ENCODE assay signal across 10 cellular contexts in the genomic region with DNA sequence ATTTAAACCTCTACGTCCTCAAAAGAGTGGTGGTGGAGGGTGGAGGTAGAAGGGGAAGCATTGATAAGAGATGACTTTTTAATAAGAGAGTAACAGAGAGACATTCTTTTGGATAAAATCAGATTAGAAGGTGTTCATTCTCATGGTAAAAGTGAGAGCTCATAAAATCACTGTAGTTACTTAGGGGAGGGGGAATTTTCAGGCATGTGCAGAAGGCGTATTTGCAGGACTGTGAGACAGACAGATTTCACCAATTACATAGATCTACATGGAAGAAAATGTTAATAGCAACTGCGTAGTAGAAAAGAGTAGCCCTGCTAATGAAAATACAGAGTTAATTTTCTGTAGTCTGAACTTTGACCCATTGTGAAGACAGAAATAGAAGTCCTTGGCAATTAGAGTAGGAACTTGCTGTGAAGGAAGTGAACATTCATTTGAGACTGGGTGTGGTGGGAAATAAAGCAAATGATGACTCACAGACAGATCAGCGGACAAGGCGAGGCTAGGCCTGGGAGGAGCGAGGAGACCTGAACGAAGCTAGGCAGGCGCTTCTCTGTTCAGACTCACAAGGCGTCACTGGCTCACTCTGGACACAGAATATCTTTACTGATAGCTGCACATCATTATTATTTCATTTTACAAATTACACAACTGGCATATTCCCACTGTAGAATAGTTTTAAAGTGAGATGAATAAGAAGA. TPM values are rescaled to one million over a fixed set of nuclear protein-coding genes. Genes with fewer than 3 reads are reported as not detected.
DNase-seq lines count a peak whose midpoint lies in the region; ATAC-seq and TF ChIP-seq lines count a peak whose summit lies in the region.
"Had no signal": no experiment of that assay in that cellular context is flagged by ENCODE, and none has a peak within 500 bp of the region (broad histone marks: within the 10 kb centered on the region; RNA-seq: fewer than 3 reads in every experiment).

No MANE protein-coding gene starts in this region.

- H3K36me3 ChIP-seq in BLaER1 treated with 17β-estradiol and CSF1 and Interleukin-3, amounts not matched to agents 10 nM and 100 nM: no peaks in the 10 kb centered on the region
- H3K36me3 ChIP-seq: thyroid gland had no signal

- H4K20me1 ChIP-seq in BLaER1 treated with 17β-estradiol and CSF1 and Interleukin-3, amounts not matched to agents 10 nM and 100 nM: no peaks in the 10 kb centered on the region

- peaks cover 1% of the 10 kb centered on the region for H3K36me3 Mint-ChIP-seq in activated CD8-positive, alpha-beta T cell treated with anti-CD3 and anti-CD28 coated beads for 36 hours (ENCODE audit: low read depth)

- peak overlapping the region; percentile 60 for H3K27ac Mint-ChIP-seq in activated CD8-positive, alpha-beta T cell treated with anti-CD3 and anti-CD28 coated beads for 36 hours

- no peaks in the 10 kb centered on the region for H3K9me3 Mint-ChIP-seq in activated CD8-positive, alpha-beta T cell treated with anti-CD3 and anti-CD28 coated beads for 36 hours
- H3K9me3 Mint-ChIP-seq: central memory CD8-positive, alpha-beta T cell had no signal

- intact Hi-C loops in activated CD8-positive, alpha-beta T cell treated with anti-CD3 and anti-CD28 coated beads for 36 hours (cut with micrococcal nuclease): no loop called here

- H3K4me1 ChIP-seq in BLaER1 treated with 17β-estradiol and CSF1 and Interleukin-3, amounts not matched to agents 10 nM and 100 nM: peaks cover 0 to 61% (median 9%) of the 10 kb centered on the region in 10 experiments; a peak in 12 of 20 replicates

- H3K9ac ChIP-seq in BLaER1 treated with 17β-estradiol and CSF1 and Interleukin-3, amounts not matched to agents 10 nM and 100 nM: no peak overlapping the region

- H3K27ac ChIP-seq in BLaER1 treated with 17β-estradiol and CSF1 and Interleukin-3, amounts not matched to agents 10 nM and 100 nM: peak overlapping the region in 4 of 11 experiments; percentile 39 to 68 (median 48); a peak in 7 of 22 replicates

- peaks cover 0 to 31% (median 4%) of the 10 kb centered on the region in 11 experiments; a peak in 9 of 22 replicates for H3K9me3 ChIP-seq in BLaER1 treated with 17β-estradiol and CSF1 and Interleukin-3, amounts not matched to agents 10 nM and 100 nM (replicated peaks in 1 of 11)
- H3K9me3 ChIP-seq: thyroid gland had no signal

- H3K4me3 Mint-ChIP-seq in activated CD8-positive, alpha-beta T cell treated with anti-CD3 and anti-CD28 coated beads for 36 hours: no peak overlapping the region
- H3K4me3 Mint-ChIP-seq: central memory CD8-positive, alpha-beta T cell had no signal

- peak; percentile 95 for ATAC-seq in activated CD8-positive, alpha-beta T cell treated with anti-CD3 and anti-CD28 coated beads for 36 hours

- DNase-seq in Kasumi-1 (lab: John Stamatoyannopoulos, UW) (peak; percentile 46 to 61), fibroblast of villous mesenchyme (ENCODE audit: low read depth) (peak; percentile 93), retinal pigment epithelial cell (ENCODE audit: low read depth) (peak; percentile 80), NCI-H1417 treated with DMSO at 0.1 percent for 48 hours (lab: John Stamatoyannopoulos, UW) (no peak), NCI-H1436 (lab: John Stamatoyannopoulos, UW) (no peak), cerebellar nuclear complex (lab: John Stamatoyannopoulos, UW) (no peak)
- peak; percentile 63 for DNase-seq in activated CD8-positive, alpha-beta T cell treated with anti-CD3 and anti-CD28 coated beads for 36 hours

- CTCF ChIA-PET in activated CD8-positive, alpha-beta T cell treated with anti-CD3 and anti-CD28 coated beads for 36 hours (lab: Charles Lee): interaction anchor here (0.7 to 1.5 kb wide), 2 partner anchors 155 to 471 kb away, joined by 3 to 6 read pairs; no protein-coding TSS in a partner anchor

- no peak for TF ChIP-seq CTCF in activated CD8-positive, alpha-beta T cell treated with anti-CD3 and anti-CD28 coated beads for 36 hours (IDR thresholded peaks at IDR 0.05)
- TF ChIP-seq CTCF in fibroblast of villous mesenchyme (IDR thresholded peaks at IDR 0.05; ENCODE audit: insufficient read depth, low read depth, low read length): no peak
- no peak for TF ChIP-seq CTCF in retinal pigment epithelial cell (conservative IDR thresholded peaks at IDR 0.05; ENCODE audit: low read depth, low read length)

- H3K4me2 ChIP-seq in BLaER1 treated with 17β-estradiol and CSF1 and Interleukin-3, amounts not matched to agents 10 nM and 100 nM: peak overlapping the region in 7 of 11 experiments; percentile 8 to 69 (median 35); a peak in 14 of 22 replicates

- peaks cover 0 to 30% (median 0%) of the 10 kb centered on the region in 11 experiments; a peak in 3 of 22 replicates for H3K27me3 ChIP-seq in BLaER1 treated with 17β-estradiol and CSF1 and Interleukin-3, amounts not matched to agents 10 nM and 100 nM
- H3K27me3 ChIP-seq: thyroid gland had no signal

- peaks cover 48% of the 10 kb centered on the region for H3K4me1 Mint-ChIP-seq in activated CD8-positive, alpha-beta T cell treated with anti-CD3 and anti-CD28 coated beads for 36 hours (ENCODE audit: low read depth)

- H3K27me3 Mint-ChIP-seq in activated CD8-positive, alpha-beta T cell treated with anti-CD3 and anti-CD28 coated beads for 36 hours: no peaks in the 10 kb centered on the region
- H3K27me3 Mint-ChIP-seq: central memory CD8-positive, alpha-beta T cell had no signal

- H3K4me3 ChIP-seq in BLaER1 treated with 17β-estradiol and CSF1 and Interleukin-3, amounts not matched to agents 10 nM and 100 nM: no peak overlapping the region
- H3K4me3 ChIP-seq in fibroblast of villous mesenchyme (ENCODE audit: low read depth, low read length): no peak overlapping the region
- no peak overlapping the region for H3K4me3 ChIP-seq in retinal pigment epithelial cell (ENCODE audit: low read length)
- H3K4me3 ChIP-seq: thyroid gland had no signal

- POLR2A ChIA-PET in activated CD8-positive, alpha-beta T cell treated with anti-CD3 and anti-CD28 coated beads for 36 hours (lab: Charles Lee): interaction anchor here (1.0 to 2.1 kb wide), 2 partner anchors 124 to 145 kb away, joined by 3 to 4 read pairs; no protein-coding TSS in a partner anchor

RNA-seq across cellular contexts. Expression of a gene that starts 57.2 kb away (rescaled TPM):
- total RNA-seq in activated CD8-positive, alpha-beta T cell treated with anti-CD3 and anti-CD28 coated beads for 36 hours: not detected
- under 0.01 TPM in 2 replicates for total RNA-seq in fibroblast of villous mesenchyme

Comparison
In these comparisons a context has a peak if more than half of its experiments do, and no peak if none do; other contexts are left out.
1. DNase-seq: peak in Kasumi-1 (2 of 2), activated CD8-positive, alpha-beta T cell treated with anti-CD3 and anti-CD28 coated beads for 36 hours (single experiment), fibroblast of villous mesenchyme (single experiment) and retinal pigment epithelial cell (single experiment); none in NCI-H1417 treated with DMSO at 0.1 percent for 48 hours (single experiment), NCI-H1436 (single experiment) and cerebellar nuclear complex (0 of 2).